ENCODE assay signal across 29 cellular contexts in the genomic region with DNA sequence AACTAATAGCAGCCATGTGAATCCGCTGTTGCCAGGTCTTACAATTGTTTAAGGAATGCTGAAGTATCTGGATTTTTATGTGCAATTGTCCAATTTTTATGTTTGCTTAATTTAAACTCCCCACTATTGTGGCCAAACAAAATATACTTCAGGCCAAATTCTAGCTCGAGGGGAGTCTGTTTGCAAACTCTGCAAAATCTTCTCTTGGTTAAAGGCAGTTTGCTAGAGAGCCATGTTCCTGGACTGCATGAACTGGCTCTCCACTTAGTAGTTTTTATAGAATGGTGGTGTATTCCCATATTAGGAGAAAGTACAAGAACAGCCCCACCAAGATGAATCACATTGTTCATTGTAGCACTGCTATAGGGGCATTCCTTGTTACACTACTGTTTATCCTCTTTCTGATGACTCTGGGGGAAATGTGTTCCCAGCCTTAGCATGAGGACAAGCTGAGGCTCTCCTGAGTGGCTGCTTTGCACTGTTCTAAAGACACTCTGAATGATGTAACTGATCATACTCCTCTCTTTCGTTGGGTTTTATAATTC.
A peak's percentile ranks its signal among the peaks of the same experiment; 100 is the strongest.
DNase-seq lines count a peak whose midpoint lies in the region; ATAC-seq, FAIRE-seq and TF ChIP-seq lines count a peak whose summit lies in the region.
"Had no signal": no experiment of that assay in that cellular context is flagged by ENCODE, and none has a peak within 500 bp of the region (broad histone marks: within the 10 kb centered on the region; RNA-seq: fewer than 3 reads in every experiment).

No MANE protein-coding gene starts in this region.

- H2AFZ ChIP-seq in GM23248 (no peak overlapping the region), astrocyte (ENCODE audit: low read depth, low read length) (no peak overlapping the region), neural progenitor cell (replicated peaks) (peak overlapping the region; percentile 15)

- H3K4me1 Mint-ChIP-seq in astrocyte (ENCODE audit: low read depth, unreplicated experiment) (peaks cover 5% of the 10 kb centered on the region), neural progenitor cell (no peaks in the 10 kb centered on the region)
- H3K4me1 Mint-ChIP-seq in activated naive CD8-positive, alpha-beta T cell treated with anti-CD3 and anti-CD28 coated beads for 36 hours: no peaks in the 10 kb centered on the region
- H3K4me1 Mint-ChIP-seq: activated CD4-positive, alpha-beta T cell treated with anti-CD3 and anti-CD28 coated beads for 36 hours; immature natural killer cell had no signal

- H3F3A ChIP-seq in GM23248 (ENCODE audit: insufficient read depth): no peaks in the 10 kb centered on the region
- no peaks in the 10 kb centered on the region for H3F3A ChIP-seq in neural progenitor cell (ENCODE audit: low read depth)

- H3K36me3 ChIP-seq in GM23248 (ENCODE audit: low read depth) (no peaks in the 10 kb centered on the region), astrocyte (ENCODE audit: insufficient read depth, low read length) (no peaks in the 10 kb centered on the region), neural progenitor cell (no peaks in the 10 kb centered on the region)
- H3K36me3 ChIP-seq: ascending aorta, BE2C, HAP-1, ovary, tibial nerve had no signal

- no peak overlapping the region for H3K4me3 Mint-ChIP-seq in astrocyte (ENCODE audit: unreplicated experiment)
- H3K4me3 Mint-ChIP-seq in neural progenitor cell: no peak overlapping the region
- no peak overlapping the region for H3K4me3 Mint-ChIP-seq in activated naive CD8-positive, alpha-beta T cell treated with anti-CD3 and anti-CD28 coated beads for 36 hours
- H3K4me3 Mint-ChIP-seq: activated CD4-positive, alpha-beta T cell treated with anti-CD3 and anti-CD28 coated beads for 36 hours; activated CD8-positive, alpha-beta T cell treated with anti-CD3 and anti-CD28 coated beads, Interleukin-2, amount 10 ng/mL, durations not matched to agents 7 days and 5 days; activated naive CD8-positive, alpha-beta T cell; immature natural killer cell; naive thymus-derived CD8-positive, alpha-beta T cell had no signal

- H3K27ac ChIP-seq in GM23248 (no peak overlapping the region), astrocyte (ENCODE audit: low read depth, low read length) (no peak overlapping the region), neural progenitor cell (no peak overlapping the region)
- H3K27ac ChIP-seq: A549, ascending aorta, epithelial cell of prostate, ovary, tibial nerve had no signal

- peak; percentile 23 for DNase-seq in GM23248
- DNase-seq in astrocyte (ENCODE audit: low read depth): no peak
- peak; percentile 23 for DNase-seq in fibroblast of pulmonary artery (ENCODE audit: low read depth)
- DNase-seq in neural progenitor cell (ENCODE audit: low spot score): no peak
- no peak for DNase-seq in activated naive CD8-positive, alpha-beta T cell treated with anti-CD3 and anti-CD28 coated beads for 36 hours
- DNase-seq in inferior parietal cortex (ENCODE audit: extremely low spot score): no peak
- DNase-seq in AG08396 (ENCODE audit: low spot score): no peak
- DNase-seq: activated CD4-positive, alpha-beta T cell treated with anti-CD3 and anti-CD28 coated beads for 36 hours; activated CD8-positive, alpha-beta T cell treated with anti-CD3 and anti-CD28 coated beads, Interleukin-2, amount 10 ng/mL, durations not matched to agents 7 days and 5 days; BE2C; hypothalamus; immature natural killer cell; left ventricle myocardium superior; MV-4-11; naive thymus-derived CD8-positive, alpha-beta T cell; NCI-H146; NCI-H510A treated with DMSO at 0.1 percent for 48 hours; ovary; SHP77; small intestine; stimulated activated CD4-positive, alpha-beta T cell treated with anti-CD3 and anti-CD28 coated beads, Interleukin-1b, Interleukin-23, amount 100 ng/mL, for 48 hours had no signal

- no peak overlapping the region for H3K4me2 ChIP-seq in GM23248 (ENCODE audit: unreplicated experiment)
- H3K4me2 ChIP-seq in astrocyte (ENCODE audit: low read length): no peak overlapping the region
- H3K4me2 ChIP-seq in neural progenitor cell: no peak overlapping the region
- H3K4me2 ChIP-seq: A549 had no signal

- ATAC-seq in HG02642 (IDR thresholded peaks at IDR 0.05; ENCODE audit: poor library complexity, unreplicated experiment): no peak
- ATAC-seq: A549; activated CD4-positive, alpha-beta T cell treated with anti-CD3 and anti-CD28 coated beads for 36 hours; activated CD8-positive, alpha-beta T cell treated with anti-CD3 and anti-CD28 coated beads, Interleukin-2, amount 10 ng/mL, durations not matched to agents 7 days and 5 days; left ventricle myocardium superior; naive thymus-derived CD8-positive, alpha-beta T cell had no signal

- peaks cover 3% of the 10 kb centered on the region for H3K9me3 Mint-ChIP-seq in astrocyte (ENCODE audit: unreplicated experiment)
- H3K9me3 Mint-ChIP-seq in neural progenitor cell: peaks cover 3% of the 10 kb centered on the region
- peaks cover 2% of the 10 kb centered on the region for H3K9me3 Mint-ChIP-seq in activated naive CD8-positive, alpha-beta T cell treated with anti-CD3 and anti-CD28 coated beads for 36 hours

- H3K9ac ChIP-seq in GM23248: no peak overlapping the region
- no peak overlapping the region for H3K9ac ChIP-seq in astrocyte (ENCODE audit: low read length)
- H3K9ac ChIP-seq in neural progenitor cell: no peak overlapping the region

- no peaks in the 10 kb centered on the region for H3K79me2 ChIP-seq in GM23248 (ENCODE audit: insufficient read depth)
- H3K79me2 ChIP-seq in astrocyte (ENCODE audit: insufficient read depth, low read length): no peaks in the 10 kb centered on the region
- H3K79me2 ChIP-seq in neural progenitor cell (ENCODE audit: low read depth): no peaks in the 10 kb centered on the region

- TF ChIP-seq CTCF in astrocyte (IDR thresholded peaks at IDR 0.05; ENCODE audit: insufficient read depth, low read depth, low read length) (no peak), fibroblast of pulmonary artery (IDR thresholded peaks at IDR 0.05; ENCODE audit: low read length, missing control alignments) (no peak), neural progenitor cell (IDR thresholded peaks at IDR 0.05) (no peak)

- H3K36me3 Mint-ChIP-seq in astrocyte (ENCODE audit: low read depth, unreplicated experiment): no peaks in the 10 kb centered on the region
- no peaks in the 10 kb centered on the region for H3K36me3 Mint-ChIP-seq in neural progenitor cell
- H3K36me3 Mint-ChIP-seq in activated naive CD8-positive, alpha-beta T cell treated with anti-CD3 and anti-CD28 coated beads for 36 hours: no peaks in the 10 kb centered on the region
- H3K36me3 Mint-ChIP-seq: activated naive CD8-positive, alpha-beta T cell; immature natural killer cell; naive thymus-derived CD8-positive, alpha-beta T cell had no signal

- no peaks in the 10 kb centered on the region for H3K9me3 ChIP-seq in GM23248 (ENCODE audit: low read depth)
- H3K9me3 ChIP-seq in astrocyte (ENCODE audit: insufficient read depth, low read depth, low read length): no peaks in the 10 kb centered on the region
- H3K9me3 ChIP-seq in neural progenitor cell (ENCODE audit: low read depth): no peaks in the 10 kb centered on the region
- H3K9me3 ChIP-seq: A549, ascending aorta, BE2C, HAP-1, ovary, tibial nerve had no signal

- H3K4me1 ChIP-seq in GM23248 (ENCODE audit: insufficient read depth) (no peaks in the 10 kb centered on the region), astrocyte (ENCODE audit: insufficient read depth, low read length) (no peaks in the 10 kb centered on the region), neural progenitor cell (no peaks in the 10 kb centered on the region)
- H3K4me1 ChIP-seq: A549, ascending aorta, BE2C, HAP-1, tibial nerve had no signal

- no peak overlapping the region for H3K4me3 ChIP-seq in GM23248
- no peak overlapping the region for H3K4me3 ChIP-seq in astrocyte (ENCODE audit: insufficient read depth, low read depth, low read length)
- no peak overlapping the region for H3K4me3 ChIP-seq in fibroblast of pulmonary artery (replicated peaks; ENCODE audit: low read depth, low read length)
- no peak overlapping the region for H3K4me3 ChIP-seq in neural progenitor cell
- H3K4me3 ChIP-seq: A549, ascending aorta, HAP-1, ovary, tibial nerve had no signal

- H3K27me3 ChIP-seq in GM23248 (replicated peaks; ENCODE audit: insufficient read depth) (no peaks in the 10 kb centered on the region), astrocyte (ENCODE audit: insufficient read depth, low read length) (no peaks in the 10 kb centered on the region), neural progenitor cell (no peaks in the 10 kb centered on the region)
- H3K27me3 ChIP-seq: ascending aorta, BE2C, ovary, tibial nerve had no signal

- FAIRE-seq in astrocyte (lab: Jason Lieb, UNC): no peak
- FAIRE-seq: A549, G401.6, small intestine had no signal

- 70 to 73% methylated on average over 3 of the region's 3 CpGs for WGBS in GM23248 (ENCODE audit: low coverage in 1 of 2, low lambda C conversion rate in 2 of 2, missing lambda C conversion rate in 2 of 2), 2 experiments

- H3K27ac Mint-ChIP-seq in astrocyte (ENCODE audit: unreplicated experiment) (peak overlapping the region; percentile 53), neural progenitor cell (no peak overlapping the region)
- H3K27ac Mint-ChIP-seq in activated naive CD8-positive, alpha-beta T cell treated with anti-CD3 and anti-CD28 coated beads for 36 hours: no peak overlapping the region
- H3K27ac Mint-ChIP-seq: activated CD4-positive, alpha-beta T cell treated with anti-CD3 and anti-CD28 coated beads for 36 hours; activated CD8-positive, alpha-beta T cell treated with anti-CD3 and anti-CD28 coated beads, Interleukin-2, amount 10 ng/mL, durations not matched to agents 7 days and 5 days; activated naive CD8-positive, alpha-beta T cell; immature natural killer cell had no signal

- no peaks in the 10 kb centered on the region for H3K9me2 ChIP-seq in GM23248 (ENCODE audit: insufficient read depth)

- H4K20me1 ChIP-seq in GM23248 (ENCODE audit: insufficient read depth) (no peaks in the 10 kb centered on the region), astrocyte (ENCODE audit: insufficient read depth, low read length) (no peaks in the 10 kb centered on the region), neural progenitor cell (ENCODE audit: low read depth) (no peaks in the 10 kb centered on the region)

- in situ Hi-C loops in GM23248 (cut with MboI): no loop called here

- no peaks in the 10 kb centered on the region for H3K27me3 Mint-ChIP-seq in astrocyte (ENCODE audit: low read depth, unreplicated experiment)
- H3K27me3 Mint-ChIP-seq in neural progenitor cell (ENCODE audit: insufficient read depth, low read depth): no peaks in the 10 kb centered on the region
- H3K27me3 Mint-ChIP-seq in activated naive CD8-positive, alpha-beta T cell treated with anti-CD3 and anti-CD28 coated beads for 36 hours: no peaks in the 10 kb centered on the region
- H3K27me3 Mint-ChIP-seq: activated CD4-positive, alpha-beta T cell treated with anti-CD3 and anti-CD28 coated beads for 36 hours; activated naive CD8-positive, alpha-beta T cell had no signal

Comparison
In these comparisons a context has a peak if more than half of its experiments do, and no peak if none do; other contexts are left out.
1. DNase-seq: peak in GM23248 (single experiment) and fibroblast of pulmonary artery (single experiment); none in astrocyte (single experiment), neural progenitor cell (single experiment), activated naive CD8-positive, alpha-beta T cell treated with anti-CD3 and anti-CD28 coated beads for 36 hours (single experiment), inferior parietal cortex (single experiment) and AG08396 (single experiment).